ENCODE assay signal across 20 cellular contexts in genomic region chr19:17998827-17999150, GRCh38. TPM values are rescaled to one million over a fixed set of nuclear protein-coding genes. Genes with fewer than 3 reads are reported as not detected.
DNase-seq lines count a peak whose midpoint lies in the region; ATAC-seq and TF ChIP-seq lines count a peak whose summit lies in the region.
"Had no signal": no experiment of that assay in that cellular context is flagged by ENCODE, and none has a peak within 500 bp of the region (broad histone marks: within the 10 kb centered on the region; RNA-seq: fewer than 3 reads in every experiment).

No MANE protein-coding gene starts in this region.

- no peaks in the 10 kb centered on the region for H3K27me3 Mint-ChIP-seq in stimulated activated naive CD8-positive, alpha-beta T cell treated with anti-CD3 and anti-CD28 coated beads, Interleukin-15, Interleukin-2, amounts not matched to agents 100 ng/mL and 50 ng/mL, for 24 hours
- H3K27me3 Mint-ChIP-seq in stimulated activated naive CD8-positive, alpha-beta T cell treated with anti-CD3 and anti-CD28 coated beads, Interleukin-15, amount 100 ng/mL, for 72 hours: no peaks in the 10 kb centered on the region
- H3K27me3 Mint-ChIP-seq in type B pancreatic cell: peaks cover 8% of the 10 kb centered on the region
- H3K27me3 Mint-ChIP-seq in WTC11 (ENCODE audit: low read depth): peaks cover 49% of the 10 kb centered on the region

- TF ChIP-seq CTCF in esophagus squamous epithelium (IDR thresholded peaks at IDR 0.05) (no peak), type B pancreatic cell (conservative IDR thresholded peaks at IDR 0.05) (no peak), WTC11 (IDR thresholded peaks at IDR 0.05) (no peak)

- H3K36me3 Mint-ChIP-seq in stimulated activated naive CD8-positive, alpha-beta T cell treated with anti-CD3 and anti-CD28 coated beads, Interleukin-15, Interleukin-2, amounts not matched to agents 100 ng/mL and 50 ng/mL, for 24 hours (ENCODE audit: low read depth): no peaks in the 10 kb centered on the region
- no peaks in the 10 kb centered on the region for H3K36me3 Mint-ChIP-seq in type B pancreatic cell
- H3K36me3 Mint-ChIP-seq in WTC11: no peaks in the 10 kb centered on the region

- POLR2A ChIA-PET in WTC11 (lab: Charles Lee): interaction anchor here (1.0 to 1.6 kb wide), 2 partner anchors 61 to 67 kb away, joined by 5 to 9 read pairs; partner anchors contain the start of gene CCDC124

- peaks cover 16 to 48% (median 16%) of the 10 kb centered on the region in 3 donors for H3K4me1 ChIP-seq in esophagus squamous epithelium
- H3K4me1 ChIP-seq: pancreas, SJCRH30 had no signal

- no peaks in the 10 kb centered on the region for H3K9me3 ChIP-seq in esophagus squamous epithelium
- H3K9me3 ChIP-seq: pancreas, SJCRH30 had no signal

- H3K27ac Mint-ChIP-seq in stimulated activated naive CD8-positive, alpha-beta T cell treated with anti-CD3 and anti-CD28 coated beads, Interleukin-15, Interleukin-2, amounts not matched to agents 100 ng/mL and 50 ng/mL, for 24 hours: peak overlapping the region; percentile 3
- no peak overlapping the region for H3K27ac Mint-ChIP-seq in stimulated activated naive CD8-positive, alpha-beta T cell treated with anti-CD3 and anti-CD28 coated beads, Interleukin-15, amount 100 ng/mL, for 72 hours
- H3K27ac Mint-ChIP-seq in type B pancreatic cell (no peak overlapping the region), WTC11 (no peak overlapping the region)
- H3K27ac Mint-ChIP-seq: HFFc6 had no signal

- no CpG with 5 or more reads among the region's 5 CpGs for WGBS in esophagus squamous epithelium, 2 donors

- H3K4me3 Mint-ChIP-seq in stimulated activated naive CD8-positive, alpha-beta T cell treated with anti-CD3 and anti-CD28 coated beads, Interleukin-15, Interleukin-2, amounts not matched to agents 100 ng/mL and 50 ng/mL, for 24 hours: no peak overlapping the region
- H3K4me3 Mint-ChIP-seq in stimulated activated naive CD8-positive, alpha-beta T cell treated with anti-CD3 and anti-CD28 coated beads, Interleukin-15, amount 100 ng/mL, for 72 hours: no peak overlapping the region
- H3K4me3 Mint-ChIP-seq in type B pancreatic cell (peak overlapping the region; percentile 70), WTC11 (no peak overlapping the region)
- H3K4me3 Mint-ChIP-seq: HFFc6 had no signal

- H3K9me3 Mint-ChIP-seq in stimulated activated naive CD8-positive, alpha-beta T cell treated with anti-CD3 and anti-CD28 coated beads, Interleukin-15, Interleukin-2, amounts not matched to agents 100 ng/mL and 50 ng/mL, for 24 hours: no peaks in the 10 kb centered on the region
- no peaks in the 10 kb centered on the region for H3K9me3 Mint-ChIP-seq in stimulated activated naive CD8-positive, alpha-beta T cell treated with anti-CD3 and anti-CD28 coated beads, Interleukin-15, amount 100 ng/mL, for 72 hours
- H3K9me3 Mint-ChIP-seq in type B pancreatic cell (no peaks in the 10 kb centered on the region), WTC11 (no peaks in the 10 kb centered on the region)
- H3K9me3 Mint-ChIP-seq: HFFc6 had no signal

- intact Hi-C loops in esophagus squamous epithelium (cut with DNase I): loop anchor here (5.0 kb wide), 2 partner anchors 61 to 131 kb away; no protein-coding TSS in a partner anchor

- CTCF ChIA-PET in WTC11 (lab: Charles Lee): interaction anchor here (0.8 to 6.5 kb wide), 26 partner anchors 9 to 281 kb away, joined by 3 to 201 read pairs (median 6); partner anchors contain the start of genes ARRDC2, CCDC124, RPL18A and SLC5A5

- H3K4me3 ChIP-seq in esophagus squamous epithelium: no peak overlapping the region
- H3K4me3 ChIP-seq: cardiac muscle cell, pancreas, SJCRH30 had no signal

- H3K4me1 Mint-ChIP-seq in stimulated activated naive CD8-positive, alpha-beta T cell treated with anti-CD3 and anti-CD28 coated beads, Interleukin-15, Interleukin-2, amounts not matched to agents 100 ng/mL and 50 ng/mL, for 24 hours (ENCODE audit: low read depth): peaks cover 32% of the 10 kb centered on the region
- H3K4me1 Mint-ChIP-seq in stimulated activated naive CD8-positive, alpha-beta T cell treated with anti-CD3 and anti-CD28 coated beads, Interleukin-15, amount 100 ng/mL, for 72 hours: peaks cover 48% of the 10 kb centered on the region
- no peaks in the 10 kb centered on the region for H3K4me1 Mint-ChIP-seq in type B pancreatic cell (ENCODE audit: unreplicated experiment)
- H3K4me1 Mint-ChIP-seq in WTC11: peaks cover 6% of the 10 kb centered on the region

- H3K36me3 ChIP-seq in esophagus squamous epithelium: no peaks in the 10 kb centered on the region
- H3K36me3 ChIP-seq: cardiac muscle cell, pancreas, SJCRH30 had no signal

- no peak for DNase-seq in stimulated activated naive CD8-positive, alpha-beta T cell treated with anti-CD3 and anti-CD28 coated beads, Interleukin-15, amount 100 ng/mL, for 72 hours
- DNase-seq in RPMI8226: peak; percentile 26
- DNase-seq in esophagus squamous epithelium (lab: John Stamatoyannopoulos, UW): no peak
- DNase-seq in type B pancreatic cell (ENCODE audit: extremely low spot score, unreplicated experiment): no peak
- DNase-seq in WTC11 (ENCODE audit: low spot score): no peak
- DNase-seq: HFFc6; KG1; NCI-H1048; NCI-H2081 treated with DMSO at 0.1 percent for 48 hours; NCI-H524; SJCRH30; stimulated activated CD4-positive, alpha-beta T cell treated with anti-CD3 and anti-CD28 coated beads, Interleukin-1b, Interleukin-23, amount 100 ng/mL, for 48 hours had no signal

- TF ChIP-seq POLR2A in esophagus squamous epithelium (IDR thresholded peaks at IDR 0.05): no peak

- no peaks in the 10 kb centered on the region for H3K27me3 ChIP-seq in esophagus squamous epithelium
- H3K27me3 ChIP-seq: pancreas had no signal

- no peak for ATAC-seq in stimulated activated naive CD8-positive, alpha-beta T cell treated with anti-CD3 and anti-CD28 coated beads, Interleukin-15, amount 100 ng/mL, for 72 hours
- no peak for ATAC-seq in GM18873 (IDR thresholded peaks at IDR 0.05; ENCODE audit: low FRiP score, unreplicated experiment)
- ATAC-seq in GM18867 (IDR thresholded peaks at IDR 0.05; ENCODE audit: unreplicated experiment): no peak
- no peak for ATAC-seq in WTC11
- ATAC-seq: left lobe of liver, pancreas had no signal

- H3K27ac ChIP-seq in esophagus squamous epithelium: peak overlapping the region in 3 of 4 donors; percentile 33 to 49 (median 39)
- H3K27ac ChIP-seq: cardiac muscle cell, pancreas, SJCRH30 had no signal

TF ChIP-seq in WTC11, 78 proteins besides CTCF, POLR2A, EP300 and RAD21:
- TF ChIP-seq OVOL2 (CRISPR knock-in tag; IDR thresholded peaks at IDR 0.05; ENCODE audit: borderline replicate concordance): no peak

RNA-seq across cellular contexts. Expression of gene ARRDC2, which starts 9.2 kb away (rescaled TPM):
- total RNA-seq in esophagus squamous epithelium (10 to 100 TPM; 12.4 to 37.2 (median 15.4) TPM), type B pancreatic cell (ENCODE audit: low replicate concordance) (2.8 and 6.3 TPM in 2 replicates), WTC11 (2021) (9.2 to 9.9 TPM (median 9.8 TPM) in 3 replicates)

RNA-seq across cellular contexts. Expression of gene KCNN1, which starts 31.9 kb away (rescaled TPM):
- 1 to 10 TPM in 1 of 4 donors, under 1 TPM in 1, not detected in 2; 0.22 to 3.1 TPM for total RNA-seq in esophagus squamous epithelium
- total RNA-seq in type B pancreatic cell (ENCODE audit: low replicate concordance): 13.4 and 15.3 TPM in 2 replicates
- total RNA-seq in WTC11 (2021): 15.3 to 18.0 TPM (median 17.2 TPM) in 3 replicates
- total RNA-seq: esophagus mucosa, HFFc6, left lobe of liver, SJCRH30, subcutaneous adipose tissue had no signal
